In the genomic region with DNA sequence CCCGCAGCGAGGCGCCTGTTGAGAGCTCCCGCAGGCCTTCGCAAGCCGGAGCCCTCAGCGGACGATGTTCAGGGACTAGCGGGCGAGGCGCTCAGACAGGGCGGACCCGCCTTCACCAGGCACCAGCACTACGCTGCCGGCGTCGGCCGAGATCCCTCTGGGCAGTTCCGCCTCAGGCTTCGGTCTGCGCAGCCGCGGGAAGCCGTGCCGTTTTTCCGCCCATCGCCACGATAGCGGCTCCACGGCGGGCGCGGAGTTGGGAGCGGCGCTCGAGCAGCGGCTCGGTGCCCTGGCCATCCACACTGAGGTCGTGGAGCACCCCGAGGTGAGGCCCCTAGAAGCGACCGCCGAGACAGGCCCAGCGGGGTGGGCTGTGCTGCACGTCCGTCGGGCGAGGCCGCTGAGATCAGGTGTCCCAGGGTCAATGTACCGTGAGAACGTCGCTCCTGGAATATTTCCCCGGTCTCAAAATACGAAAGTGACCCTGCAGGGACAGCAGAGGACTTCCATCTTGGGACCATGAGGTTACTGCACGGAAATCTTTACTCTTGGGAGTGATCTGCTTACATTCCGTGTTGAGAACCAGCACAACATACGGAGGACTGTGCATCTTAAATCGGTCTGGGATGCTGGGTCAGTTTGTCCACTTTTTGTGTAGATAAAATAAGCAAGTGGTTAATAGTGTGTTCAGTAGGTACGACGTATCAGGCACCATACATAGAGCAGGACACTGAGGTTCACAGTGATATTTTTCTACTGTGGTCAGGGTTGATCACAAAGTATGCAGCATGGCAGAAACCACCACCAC, we compare ENCODE assay signal across 8 cellular contexts. TPM values are rescaled to one million over a fixed set of nuclear protein-coding genes. Genes with fewer than 3 reads are reported as not detected.
DNase-seq lines count a peak whose midpoint lies in the region; ATAC-seq and TF ChIP-seq lines count a peak whose summit lies in the region.

No MANE protein-coding gene starts in this region.

- peak; percentile 86 to 87 (median 86) for DNase-seq in CD4-positive, alpha-beta memory T cell
- DNase-seq in HK-2 (ENCODE audit: unreplicated experiment) (peak; percentile 91), NOMO-1 treated with DMSO at 0.1 percent for 48 hours (lab: John Stamatoyannopoulos, UW; ENCODE audit: unreplicated experiment) (peak; percentile 91), epidermal melanocyte (ENCODE audit: insufficient read length, low spot score) (peak; percentile 37), mucosa of descending colon (peak; percentile 90 to 95 (median 94))
- DNase-seq in activated CD8-positive, alpha-beta memory T cell treated with anti-CD3 and anti-CD28 coated beads, Interleukin-2, amount 50 U/mL, for 4 hours = peak; percentile 85
- peak; percentile 67 to 80 for DNase-seq in stimulated activated CD8-positive, alpha-beta memory T cell treated with anti-CD3 and anti-CD28 coated beads, Interleukin-4, amount 100 ng/mL, for 1 hour (ENCODE audit: low read depth in 2 of 2, low spot score in 1 of 2)

- peak overlapping the region; percentile 93 to 99 (median 98) for H3K27ac Mint-ChIP-seq in CD4-positive, alpha-beta memory T cell

- H3K4me1 ChIP-seq in CD4-positive, alpha-beta memory T cell (ENCODE audit: insufficient read depth, low read length) = peaks cover 18% of the 10 kb centered on the region
- peaks cover 9% of the 10 kb centered on the region for H3K4me1 ChIP-seq in mucosa of descending colon (ENCODE audit: low read depth)

- POLR2A ChIA-PET in CD4-positive, alpha-beta memory T cell (lab: Charles Lee; ENCODE audit: partially characterized antibody) = interaction anchor here (0.8 to 2.5 kb wide), 11 partner anchors 12 to 336 kb away, joined by 3 to 13 read pairs (median 4); a partner anchor contains a TSS

- H3K4me3 ChIP-seq in CD4-positive, alpha-beta memory T cell (ENCODE audit: low read length in 2 of 2) = peak overlapping the region; percentile 26 to 90
- H3K4me3 ChIP-seq in mucosa of descending colon = peak overlapping the region; percentile 44

- H3K4me3 Mint-ChIP-seq in CD4-positive, alpha-beta memory T cell = peak overlapping the region; percentile 92 to 96 (median 94)

- no peaks in the 10 kb centered on the region for H3K27me3 Mint-ChIP-seq in CD4-positive, alpha-beta memory T cell

- no peak for TF ChIP-seq CTCF in mucosa of descending colon (IDR thresholded peaks at IDR 0.05)

- peaks cover 13 to 38% (median 26%) of the 10 kb centered on the region in 4 donors for H3K4me1 Mint-ChIP-seq in CD4-positive, alpha-beta memory T cell

- CTCF ChIA-PET in CD4-positive, alpha-beta memory T cell (lab: Charles Lee; ENCODE audit: partially characterized antibody) = interaction anchor here (0.9 to 1.5 kb wide), 2 partner anchors 12 to 149 kb away, joined by 3 read pairs; no protein-coding TSS in a partner anchor

- no peaks in the 10 kb centered on the region for H3K36me3 ChIP-seq in CD4-positive, alpha-beta memory T cell (ENCODE audit: insufficient read depth, low read length)
- H3K36me3 ChIP-seq in mucosa of descending colon (ENCODE audit: low read depth) = no peaks in the 10 kb centered on the region

- peak overlapping the region; percentile 62 for H3K27ac ChIP-seq in CD4-positive, alpha-beta memory T cell (ENCODE audit: low read depth, low read length)

- intact Hi-C loops in CD4-positive, alpha-beta memory T cell (cut with micrococcal nuclease) = loop anchor here (1.0 to 5.0 kb wide), 5 partner anchors 13 to 335 kb away; a partner anchor contains a TSS
- intact Hi-C loops in mucosa of descending colon (cut with DNase I, micrococcal nuclease) = no loop called here

- H3K27me3 ChIP-seq in CD4-positive, alpha-beta memory T cell (ENCODE audit: insufficient read depth, low read length) = no peaks in the 10 kb centered on the region

- no peaks in the 10 kb centered on the region for H3K9me3 ChIP-seq in CD4-positive, alpha-beta memory T cell (ENCODE audit: control insufficient read depth in 1 of 2, low read length in 2 of 2)
- no peaks in the 10 kb centered on the region for H3K9me3 ChIP-seq in mucosa of descending colon

- H3K36me3 Mint-ChIP-seq in CD4-positive, alpha-beta memory T cell = peaks cover 0 to 5% of the 10 kb centered on the region in 2 donors

- H3K9me3 Mint-ChIP-seq in CD4-positive, alpha-beta memory T cell = no peaks in the 10 kb centered on the region

- ATAC-seq in GM19455 (IDR thresholded peaks at IDR 0.05; ENCODE audit: unreplicated experiment) (peak; percentile 96), mucosa of descending colon (peak; percentile 98)

RNA-seq across cellular contexts. Expression of a gene that starts 13.3 kb away (rescaled TPM):
- 10 to 100 TPM; 33.1 to 38.6 TPM for total RNA-seq in CD4-positive, alpha-beta memory T cell
- polyA plus RNA-seq in CD4-positive, alpha-beta memory T cell = 10 to 100 TPM; 11.7 to 17.6 TPM
- 10 to 100 TPM; 33.5 to 46.8 (median 39.9) TPM for total RNA-seq in mucosa of descending colon

RNA-seq across cellular contexts. Expression of a gene that starts 49.8 kb away (rescaled TPM):
- 1,000 to 10,000 TPM; 2,280 to 2,392 TPM for total RNA-seq in CD4-positive, alpha-beta memory T cell
- polyA plus RNA-seq in CD4-positive, alpha-beta memory T cell = 1,000 to 10,000 TPM; 2,677 to 3,667 TPM
- total RNA-seq in mucosa of descending colon = 100 to 1,000 TPM; 654 to 808 (median 725) TPM

RNA-seq across cellular contexts. Expression of a gene that starts 50.2 kb away (rescaled TPM):
- total RNA-seq in CD4-positive, alpha-beta memory T cell = 10 to 100 TPM; 12.4 to 14.2 TPM
- polyA plus RNA-seq in CD4-positive, alpha-beta memory T cell = 1 to 10 TPM; 1.0 to 2.6 TPM
- total RNA-seq in mucosa of descending colon = 10 to 100 TPM in 2 of 3 donors, 1 to 10 TPM in 1; 9.2 to 15.5 (median 13.2) TPM

Comparison
In these comparisons a context has a peak if more than half of its experiments do, and no peak if none do; other contexts are left out.
1. Peak in every context shown above with its lines: DNase-seq, ATAC-seq, H3K4me3 ChIP-seq and H3K27ac ChIP-seq.
2. DNase-seq: peak in every context shown above with its lines; median percentile 94 in mucosa of descending colon; 91 in HK-2; 91 in NOMO-1 treated with DMSO at 0.1 percent for 48 hours; 86 in CD4-positive, alpha-beta memory T cell; 85 in activated CD8-positive, alpha-beta memory T cell treated with anti-CD3 and anti-CD28 coated beads, Interleukin-2, amount 50 U/mL, for 4 hours; 74 in stimulated activated CD8-positive, alpha-beta memory T cell treated with anti-CD3 and anti-CD28 coated beads, Interleukin-4, amount 100 ng/mL, for 1 hour; 37 in epidermal melanocyte.